8 cellular contexts compared by ENCODE assay signal in the genomic region with DNA sequence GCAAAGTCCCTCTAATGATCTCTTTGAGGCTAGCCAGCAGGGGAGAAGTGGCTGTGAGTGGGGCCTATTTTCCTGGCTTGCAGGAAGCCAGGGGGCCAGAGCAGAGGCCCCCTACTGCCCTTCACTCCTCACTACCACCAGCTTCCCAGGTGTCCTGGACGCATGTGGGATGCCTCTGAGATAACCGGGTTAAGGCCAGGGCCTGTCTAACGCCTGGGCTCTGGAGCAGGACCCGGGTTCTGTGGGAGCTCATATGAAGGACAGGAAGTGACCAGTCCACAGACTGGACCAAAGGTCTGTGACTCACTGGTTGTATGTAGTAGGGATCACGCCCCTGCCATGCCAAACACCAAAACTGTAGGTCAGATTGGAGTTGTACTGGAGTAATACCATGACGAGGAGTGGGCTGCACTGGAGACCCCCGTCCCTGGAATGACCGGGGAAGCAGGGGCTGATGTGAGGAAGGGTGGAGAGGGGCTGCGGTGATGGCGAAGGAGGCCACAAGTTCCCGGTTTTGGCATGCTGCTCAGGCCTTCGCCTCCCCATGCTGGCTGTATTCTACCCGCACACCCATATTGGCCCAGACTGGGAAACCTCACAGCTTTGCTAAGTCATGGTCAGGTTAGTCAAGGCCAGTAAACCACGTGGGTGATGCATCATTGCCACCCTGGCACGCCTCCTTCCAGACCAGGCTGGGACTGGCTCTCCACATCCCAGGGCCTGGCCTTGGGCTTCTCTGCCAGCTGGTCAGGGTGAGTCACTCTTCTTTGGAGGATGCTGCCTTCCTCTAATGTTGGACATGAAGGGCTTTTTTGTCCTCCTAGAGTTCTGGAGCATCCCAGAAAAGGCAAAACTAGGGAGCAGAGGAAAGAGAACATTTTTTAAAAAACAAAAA. TPM values are rescaled to one million over a fixed set of nuclear protein-coding genes. Genes with fewer than 3 reads are reported as not detected.
DNase-seq lines count a peak whose midpoint lies in the region; ATAC-seq and TF ChIP-seq lines count a peak whose summit lies in the region.

No MANE protein-coding gene starts in this region.

- POLR2A ChIA-PET in Panc1 (lab: Charles Lee): no interaction called here

- no peaks in the 10 kb centered on the region for H3K9me3 ChIP-seq in Panc1 (ENCODE audit: control insufficient read depth, insufficient read depth, low read depth, low read length)

- CTCF ChIA-PET in Panc1 (lab: Charles Lee): no interaction called here

- no TSS peak for BruUV-seq in Panc1 (replicated peaks; lab: Mats Ljungman, UMichigan)

- in situ Hi-C loops in Panc1 (cut with HindIII; ENCODE audit: low pct_unique_long_range_greater_than_20kb, low sequenced_read_pairs): no loop called here

- peak; percentile 79 for ATAC-seq in Panc1
- no peak for ATAC-seq in GM19395 (IDR thresholded peaks at IDR 0.05; ENCODE audit: unreplicated experiment)

- no peak for TF ChIP-seq CTCF in Panc1 (IDR thresholded peaks at IDR 0.05)
- TF ChIP-seq CTCF in fibroblast of mammary gland (conservative IDR thresholded peaks at IDR 0.05; ENCODE audit: control insufficient read depth, insufficient read depth, low read depth, low read length): no peak

- intact Hi-C loops in Panc1 (cut with micrococcal nuclease; ENCODE audit: unreplicated experiment): no loop called here

- no peak overlapping the region for H3K4me3 ChIP-seq in Panc1 (ENCODE audit: low read depth in 2 of 2, low read length in 2 of 2)
- no peak overlapping the region for H3K4me3 ChIP-seq in fibroblast of mammary gland (ENCODE audit: control insufficient read depth, low read depth, low read length)

- H3K27me3 ChIP-seq in Panc1 (ENCODE audit: control insufficient read depth, insufficient read depth, low read length): no peaks in the 10 kb centered on the region

- H3K4me1 ChIP-seq in Panc1 (ENCODE audit: control insufficient read depth, insufficient read depth, low read length): no peaks in the 10 kb centered on the region

- H3K27ac ChIP-seq in Panc1 (ENCODE audit: low read length): no peak overlapping the region

- H3K36me3 ChIP-seq in Panc1 (ENCODE audit: control insufficient read depth, insufficient read depth, low read length): no peaks in the 10 kb centered on the region

- DNase-seq in GM04504 (ENCODE audit: low read depth): peak; percentile 93
- peak; percentile 62 for DNase-seq in Panc1 (ENCODE audit: low read depth, low spot score)
- peak; percentile 98 for DNase-seq in fibroblast of mammary gland (ENCODE audit: low read depth)
- DNase-seq in pulmonary artery endothelial cell (ENCODE audit: low read depth, low spot score): peak; percentile 66
- DNase-seq in stimulated activated CD4-positive, alpha-beta T cell treated with anti-CD3 and anti-CD28 coated beads, Interleukin-12 subunit alpha, Interleukin-12 subunit beta, amount 100 ng/mL, for 4 hours: no peak
- no peak for DNase-seq in cerebellar cortex (ENCODE audit: low spot score)
- DNase-seq in NCI-H2107 treated with DMSO at 0.1 percent for 48 hours (lab: John Stamatoyannopoulos, UW; ENCODE audit: unreplicated experiment): no peak

RNA-seq across cellular contexts. Expression of gene TMEM230, which starts 47.1 kb away (rescaled TPM):
- total RNA-seq in Panc1 (2021; ENCODE audit: unreplicated experiment): 89.3 TPM
- 77.7 TPM for polyA plus RNA-seq in Panc1 (2012; ENCODE audit: insufficient read length)
- 87.4 and 99.6 TPM in 2 replicates for total RNA-seq in pulmonary artery endothelial cell

RNA-seq across cellular contexts. Expression of gene PCNA, which starts 54.0 kb away (rescaled TPM):
- total RNA-seq in Panc1 (2021; ENCODE audit: unreplicated experiment) (182 TPM), pulmonary artery endothelial cell (174 and 272 TPM in 2 replicates)
- 106 TPM for polyA plus RNA-seq in Panc1 (2012; ENCODE audit: insufficient read length)

Comparison
In these comparisons a context has a peak if more than half of its experiments do, and no peak if none do; other contexts are left out.
1. DNase-seq: peak in GM04504 (single experiment), Panc1 (single experiment), fibroblast of mammary gland (single experiment) and pulmonary artery endothelial cell (single experiment); none in stimulated activated CD4-positive, alpha-beta T cell treated with anti-CD3 and anti-CD28 coated beads, Interleukin-12 subunit alpha, Interleukin-12 subunit beta, amount 100 ng/mL, for 4 hours (single experiment), cerebellar cortex (single experiment) and NCI-H2107 treated with DMSO at 0.1 percent for 48 hours (single experiment).